Comparison of ENCODE assay signal across 26 cellular contexts in genomic region chr19:12873891-12874745, GRCh38. TPM values are rescaled to one million over a fixed set of nuclear protein-coding genes. Genes with fewer than 3 reads are reported as not detected.
A peak's percentile ranks its signal among the peaks of the same experiment; 100 is the strongest.
DNase-seq lines count a peak whose midpoint lies in the region; ATAC-seq, FAIRE-seq and TF ChIP-seq lines count a peak whose summit lies in the region.
"Had no signal": no experiment of that assay in that cellular context is flagged by ENCODE, and none has a peak within 500 bp of the region (broad histone marks: within the 10 kb centered on the region; RNA-seq: fewer than 3 reads in every experiment).

No MANE protein-coding gene starts in this region.

- CTCF ChIA-PET in K562 (lab: Yijun Ruan, JAX; ENCODE audit: low intra/inter-chr PET ratio), result no interaction called here

- no peaks in the 10 kb centered on the region for H3K27me3 Mint-ChIP-seq in stimulated activated naive CD8-positive, alpha-beta T cell treated with anti-CD3 and anti-CD28 coated beads, Interleukin-15, amount 100 ng/mL, for 72 hours
- H3K27me3 Mint-ChIP-seq in natural killer cell (ENCODE audit: low read depth in 2 of 2), result no peaks in the 10 kb centered on the region
- H3K27me3 Mint-ChIP-seq: activated CD4-positive, alpha-beta T cell treated with anti-CD3 and anti-CD28 coated beads, Interleukin-2, amount 10 ng/mL, durations not matched to agents 24 days and 14 days; activated naive CD4-positive, alpha-beta T cell treated with anti-CD3 and anti-CD28 coated beads, Interleukin-2, amount 50 U/mL, for 24 hours had no signal

- peak overlapping the region in 1 of 2 donors; percentile 59 for H3K27ac Mint-ChIP-seq in stimulated activated naive CD8-positive, alpha-beta T cell treated with anti-CD3 and anti-CD28 coated beads, Interleukin-15, amount 100 ng/mL, for 72 hours
- no peak overlapping the region for H3K27ac Mint-ChIP-seq in natural killer cell
- H3K27ac Mint-ChIP-seq: activated CD4-positive, alpha-beta T cell treated with anti-CD3 and anti-CD28 coated beads, Interleukin-2, amount 10 ng/mL, durations not matched to agents 24 days and 14 days; activated naive CD4-positive, alpha-beta T cell treated with anti-CD3 and anti-CD28 coated beads, Interleukin-2, amount 50 U/mL, for 24 hours had no signal

- in situ Hi-C loops in K562 (cut with MboI), result no loop called here

- H3K79me2 ChIP-seq in K562 (ENCODE audit: control insufficient read depth, insufficient read depth, low read length), result no peaks in the 10 kb centered on the region
- H3K79me2 ChIP-seq: hepatocyte had no signal

- H3K36me3 ChIP-seq in K562 (ENCODE audit: control insufficient read depth, insufficient read depth, low read length), result peaks cover 28% of the 10 kb centered on the region; the same call in 2 of the 3 replicates

- H3K27me3 ChIP-seq in K562 (ENCODE audit: control insufficient read depth in 2 of 2, insufficient read depth in 2 of 2, low read length in 2 of 2), result no peaks in the 10 kb centered on the region
- H3K27me3 ChIP-seq: hepatocyte had no signal

- peaks cover 2% of the 10 kb centered on the region; the same call in 1 of the 2 replicates for H3K9me3 ChIP-seq in K562 (replicated peaks; ENCODE audit: control insufficient read depth, insufficient read depth, low read depth, low read length)

- H3K4me2 ChIP-seq in K562 (ENCODE audit: insufficient read depth, low read length), result no peak overlapping the region

- BruUV-seq in K562 (replicated peaks; lab: Mats Ljungman, UMichigan), result no TSS peak

- no peaks in the 10 kb centered on the region for H3K36me3 Mint-ChIP-seq in natural killer cell

- no peaks in the 10 kb centered on the region for H4K20me1 ChIP-seq in K562 (replicated peaks; ENCODE audit: control insufficient read depth, insufficient read depth, low read length)

- H2AFZ ChIP-seq in K562 (ENCODE audit: low read depth, low read length), result no peak overlapping the region
- H2AFZ ChIP-seq: hepatocyte had no signal

- H3K9me1 ChIP-seq in K562 (ENCODE audit: control insufficient read depth, insufficient read depth, low read length), result no peaks in the 10 kb centered on the region

- TF ChIP-seq CTCF in K562 (IDR thresholded peaks at IDR 0.05 in 2 of 3, conservative IDR thresholded peaks at IDR 0.05 in 1 of 3; ENCODE audit: insufficient read depth in 2 of 3, low read depth in 1 of 3, low read length in 3 of 3) (no peak), natural killer cell (IDR thresholded peaks at IDR 0.05) (no peak)

- no peak for FAIRE-seq in K562 (lab: Jason Lieb, UNC)
- FAIRE-seq: frontal cortex, H54 had no signal

- H3K9me3 Mint-ChIP-seq in stimulated activated naive CD8-positive, alpha-beta T cell treated with anti-CD3 and anti-CD28 coated beads, Interleukin-15, amount 100 ng/mL, for 72 hours, result peaks cover 0 to 3% of the 10 kb centered on the region in 2 donors
- H3K9me3 Mint-ChIP-seq in natural killer cell, result no peaks in the 10 kb centered on the region

- peaks cover 9% of the 10 kb centered on the region for H3K4me1 Mint-ChIP-seq in stimulated activated naive CD8-positive, alpha-beta T cell treated with anti-CD3 and anti-CD28 coated beads, Interleukin-15, amount 100 ng/mL, for 72 hours
- peaks cover 0 to 7% of the 10 kb centered on the region in 2 donors for H3K4me1 Mint-ChIP-seq in natural killer cell
- H3K4me1 Mint-ChIP-seq: activated naive CD4-positive, alpha-beta T cell treated with anti-CD3 and anti-CD28 coated beads, Interleukin-2, amount 50 U/mL, for 24 hours had no signal

- TF ChIP-seq EP300 in K562 (IDR thresholded peaks at IDR 0.05; ENCODE audit: low read length), result no peak

- no peak for DNase-seq in stimulated activated naive CD8-positive, alpha-beta T cell treated with anti-CD3 and anti-CD28 coated beads, Interleukin-15, amount 100 ng/mL, for 72 hours
- DNase-seq in stimulated activated naive CD8-positive, alpha-beta T cell treated with anti-CD3 and anti-CD28 coated beads, Interleukin-15, Interleukin-2, amounts not matched to agents 100 U/mL and 50 U/mL, for 24 hours, result no peak
- DNase-seq in K562 (ENCODE audit: extremely low read depth in 1 of 4, low spot score in 3 of 4), result no peak
- DNase-seq in natural killer cell, result no peak
- no peak for DNase-seq in SW 1271 (lab: John Stamatoyannopoulos, UW)
- DNase-seq in activated naive CD4-positive, alpha-beta T cell treated with Interleukin-2 at 50 U/mL for 16 hours, result no peak
- no peak for DNase-seq in NCI-H2171 (lab: John Stamatoyannopoulos, UW)
- no peak for DNase-seq in DMS153 treated with DMSO at 0.1 percent for 48 hours (lab: John Stamatoyannopoulos, UW; ENCODE audit: unreplicated experiment)
- DNase-seq: ACHN; activated CD4-positive, alpha-beta T cell treated with anti-CD3 and anti-CD28 coated beads, Interleukin-2, amount 10 ng/mL, durations not matched to agents 24 days and 14 days; C1 segment of cervical spinal cord; effector CD8-positive, alpha-beta T cell; GDM1; NCI-H1694 treated with DMSO at 0.1 percent for 48 hours; NCI-H748 treated with DMSO at 0.1 percent for 48 hours; occipital lobe; retina; T-helper 1 cell had no signal

- WGBS in K562 (ENCODE audit: insufficient coverage, low coverage, missing lambda C conversion rate), result 97% methylated on average over 50 of the region's 86 CpGs

- no peak for TF ChIP-seq POLR2A in K562 (conservative IDR thresholded peaks at IDR 0.05)

- ATAC-seq in stimulated activated naive CD8-positive, alpha-beta T cell treated with anti-CD3 and anti-CD28 coated beads, Interleukin-15, amount 100 ng/mL, for 72 hours, result peak; percentile 34
- no peak for ATAC-seq in stimulated activated naive CD8-positive, alpha-beta T cell treated with anti-CD3 and anti-CD28 coated beads, Interleukin-15, Interleukin-2, amounts not matched to agents 100 U/mL and 50 U/mL, for 24 hours
- ATAC-seq in K562 (no peak), natural killer cell (no peak)

- TF ChIP-seq RAD21 in K562 (CRISPR knock-in tag; conservative IDR thresholded peaks at IDR 0.05 in 1 of 2, IDR thresholded peaks at IDR 0.05 in 1 of 2), result no peak

- H3K4me1 ChIP-seq in K562 (replicated peaks in 1 of 2; ENCODE audit: control insufficient read depth in 2 of 2, insufficient read depth in 2 of 2, low read length in 2 of 2), result peaks cover 0 to 27% of the 10 kb centered on the region in 2 experiments; a peak in 2 of 5 replicates

- H3K4me3 Mint-ChIP-seq in stimulated activated naive CD8-positive, alpha-beta T cell treated with anti-CD3 and anti-CD28 coated beads, Interleukin-15, amount 100 ng/mL, for 72 hours, result no peak overlapping the region
- peak overlapping the region; percentile 73 for H3K4me3 Mint-ChIP-seq in natural killer cell

- POLR2A ChIA-PET in K562 (lab: Yijun Ruan, JAX), result interaction anchor here (0.6 to 3.3 kb wide), 4 partner anchors 7 to 33 kb away, joined by 3 to 37 read pairs (median 15); partner anchors contain the start of genes DNASE2 and KLF1

- H3K27ac ChIP-seq in K562 (ENCODE audit: extremely low read depth, low read depth, low read length), result no peak overlapping the region
- H3K27ac ChIP-seq: hepatocyte had no signal

- no peak overlapping the region for H3K9ac ChIP-seq in K562 (ENCODE audit: insufficient read depth in 1 of 2, low read depth in 2 of 2, low read length in 2 of 2)

- intact Hi-C loops in K562 (cut with micrococcal nuclease) (no loop called here), natural killer cell (cut with micrococcal nuclease) (no loop called here)

- no peak overlapping the region for H3K4me3 ChIP-seq in K562
- H3K4me3 ChIP-seq: hepatocyte had no signal

RNA-seq across cellular contexts. Expression of gene DNASE2, which starts 7.1 kb away (rescaled TPM):
- total RNA-seq in K562 (2011; cell fraction: chromatin; rRNA removed; ENCODE audit: low replicate concordance), result 27.4 and 52.2 TPM in 2 replicates
- 66.1 and 75.4 TPM in 2 replicates for total RNA-seq in K562 (2011; cell fraction: nucleolus; rRNA removed)
- total RNA-seq in K562 (2011; cell fraction: nucleoplasm; rRNA removed), result 43.7 and 50.4 TPM in 2 replicates
- total RNA-seq in K562 (2014; rRNA removed) (20.1 and 22.1 TPM in 2 replicates), K562 (2014; rRNA removed; fragmentation: Illumina TruSeq; extraction: Trizol) (15.4 and 17.4 TPM in 2 replicates), K562 (2015; rRNA removed; fragmentation: Illumina TruSeq; extraction: Trizol) (17.8 and 20.2 TPM in 2 replicates), K562 (2021) (21.1 and 25.4 TPM in 2 replicates), natural killer cell (10 to 100 TPM; 28.3 to 31.7 (median 31.2) TPM)
- polyA plus RNA-seq in K562 (2011; rRNA removed) (19.0 and 38.0 TPM in 2 replicates), K562 (2014; fragmentation: Illumina TruSeq; extraction: Trizol) (20.3 and 31.2 TPM in 2 replicates), K562 (2014; fragmentation: Nextera tagmentation; extraction: Ambion mirVana) (1 to 10 TPM; 4.4 to 6.1 TPM), K562 (2014; rRNA removed) (27.0 and 29.8 TPM in 2 replicates)
- 38.9 and 53.7 TPM in 2 replicates for polyA plus RNA-seq in K562 (2011; cell fraction: cytosol; rRNA removed)
- polyA plus RNA-seq in K562 (2011; cell fraction: nucleus; rRNA removed), result 5.7 and 9.8 TPM in 2 replicates
- polyA plus RNA-seq in K562 (2012), result 23.6 and 112 TPM in 2 replicates
- polyA minus RNA-seq in K562 (2011; rRNA and poly(A)+ RNA removed), result 12.8 and 19.9 TPM in 2 replicates
- 13.2 and 19.3 TPM in 2 replicates for polyA minus RNA-seq in K562 (2011; cell fraction: cytosol; rRNA and poly(A)+ RNA removed)
- polyA minus RNA-seq in K562 (2011; cell fraction: nucleus; rRNA and poly(A)+ RNA removed), result 3.6 and 8.9 TPM in 2 replicates

RNA-seq across cellular contexts. Expression of gene KLF1, which starts 12.9 kb away (rescaled TPM):
- total RNA-seq in K562 (2011; cell fraction: chromatin; rRNA removed; ENCODE audit: low replicate concordance), result 6.4 and 26.3 TPM in 2 replicates
- total RNA-seq in K562 (2011; cell fraction: nucleolus; rRNA removed), result 42.0 and 42.9 TPM in 2 replicates
- 23.0 and 24.3 TPM in 2 replicates for total RNA-seq in K562 (2011; cell fraction: nucleoplasm; rRNA removed)
- total RNA-seq in K562 (2014; rRNA removed) (163 and 229 TPM in 2 replicates), K562 (2014; rRNA removed; fragmentation: Illumina TruSeq; extraction: Trizol) (26.9 and 40.3 TPM in 2 replicates), K562 (2015; rRNA removed; fragmentation: Illumina TruSeq; extraction: Trizol) (76.4 and 81.8 TPM in 2 replicates), K562 (2021) (144 and 168 TPM in 2 replicates), natural killer cell (not detected)
- polyA plus RNA-seq in K562 (2011; rRNA removed) (47.3 and 58.8 TPM in 2 replicates), K562 (2014; fragmentation: Illumina TruSeq; extraction: Trizol) (38.0 and 76.5 TPM in 2 replicates), K562 (2014; fragmentation: Nextera tagmentation; extraction: Ambion mirVana) (1 to 10 TPM; 8.4 to 9.3 TPM), K562 (2014; rRNA removed) (111 and 113 TPM in 2 replicates)
- polyA plus RNA-seq in K562 (2011; cell fraction: cytosol; rRNA removed), result 72.0 and 223 TPM in 2 replicates
- polyA plus RNA-seq in K562 (2011; cell fraction: nucleus; rRNA removed), result 45.6 and 85.0 TPM in 2 replicates
- polyA plus RNA-seq in K562 (2012), result 70.7 and 93.0 TPM in 2 replicates
- 11.6 and 17.2 TPM in 2 replicates for polyA minus RNA-seq in K562 (2011; rRNA and poly(A)+ RNA removed)
- polyA minus RNA-seq in K562 (2011; cell fraction: cytosol; rRNA and poly(A)+ RNA removed), result 35.4 and 37.3 TPM in 2 replicates
- polyA minus RNA-seq in K562 (2011; cell fraction: nucleus; rRNA and poly(A)+ RNA removed), result 23.3 and 27.4 TPM in 2 replicates
- total RNA-seq: lung microvascular endothelial cell, Right ventricle myocardium inferior had no signal
- polyA plus RNA-seq: esophagus, hepatocyte had no signal

RNA-seq across cellular contexts. Expression of gene GCDH, which starts 16.8 kb away (rescaled TPM):
- total RNA-seq in K562 (2011; cell fraction: chromatin; rRNA removed; ENCODE audit: low replicate concordance), result 55.0 and 139 TPM in 2 replicates
- 92.4 and 115 TPM in 2 replicates for total RNA-seq in K562 (2011; cell fraction: nucleolus; rRNA removed)
- 67.1 and 68.3 TPM in 2 replicates for total RNA-seq in K562 (2011; cell fraction: nucleoplasm; rRNA removed)
- total RNA-seq in K562 (2014; rRNA removed), result 25.7 and 37.9 TPM in 2 replicates
- total RNA-seq in K562 (2014; rRNA removed; fragmentation: Illumina TruSeq; extraction: Trizol), result 11.5 and 17.7 TPM in 2 replicates
- 19.1 and 21.3 TPM in 2 replicates for total RNA-seq in K562 (2015; rRNA removed; fragmentation: Illumina TruSeq; extraction: Trizol)
- total RNA-seq in K562 (2021), result 40.1 and 47.5 TPM in 2 replicates
- polyA plus RNA-seq in K562 (2011; rRNA removed), result 16.8 and 19.8 TPM in 2 replicates
- polyA plus RNA-seq in K562 (2011; cell fraction: cytosol; rRNA removed), result 38.3 and 58.8 TPM in 2 replicates
- 44.2 and 61.1 TPM in 2 replicates for polyA plus RNA-seq in K562 (2011; cell fraction: nucleus; rRNA removed)
- polyA plus RNA-seq in K562 (2012), result 12.4 and 34.6 TPM in 2 replicates
- polyA plus RNA-seq in K562 (2014; fragmentation: Illumina TruSeq; extraction: Trizol), result 20.6 and 38.9 TPM in 2 replicates
- 1 to 10 TPM; 2.9 to 5.5 TPM for polyA plus RNA-seq in K562 (2014; fragmentation: Nextera tagmentation; extraction: Ambion mirVana)
- 44.7 and 50.8 TPM in 2 replicates for polyA plus RNA-seq in K562 (2014; rRNA removed)
- polyA minus RNA-seq in K562 (2011; rRNA and poly(A)+ RNA removed), result 12.1 and 21.1 TPM in 2 replicates
- polyA minus RNA-seq in K562 (2011; cell fraction: cytosol; rRNA and poly(A)+ RNA removed), result 17.9 and 18.6 TPM in 2 replicates
- polyA minus RNA-seq in K562 (2011; cell fraction: nucleus; rRNA and poly(A)+ RNA removed), result 26.5 and 27.9 TPM in 2 replicates
- total RNA-seq in natural killer cell, result 10 to 100 TPM; 35.9 to 41.7 (median 36.3) TPM

RNA-seq across cellular contexts. Expression of gene MAST1, which starts 35.8 kb away (rescaled TPM):
- total RNA-seq in K562 (2011; cell fraction: chromatin; rRNA removed; ENCODE audit: low replicate concordance), result 16.9 and 44.1 TPM in 2 replicates
- 24.6 and 28.7 TPM in 2 replicates for total RNA-seq in K562 (2011; cell fraction: nucleolus; rRNA removed)
- 19.8 and 23.5 TPM in 2 replicates for total RNA-seq in K562 (2011; cell fraction: nucleoplasm; rRNA removed)
- total RNA-seq in K562 (2014; rRNA removed) (3.9 and 5.7 TPM in 2 replicates), K562 (2014; rRNA removed; fragmentation: Illumina TruSeq; extraction: Trizol) (1.9 and 2.8 TPM in 2 replicates), K562 (2015; rRNA removed; fragmentation: Illumina TruSeq; extraction: Trizol) (2.9 and 3.1 TPM in 2 replicates), K562 (2021) (10.3 and 12.1 TPM in 2 replicates), natural killer cell (under 1 TPM in 2 of 3 donors, not detected in 1; 0.07 to 0.88 TPM)
- polyA plus RNA-seq in K562 (2011; rRNA removed) (8.2 and 17.4 TPM in 2 replicates), K562 (2014; fragmentation: Illumina TruSeq; extraction: Trizol) (6.4 and 8.8 TPM in 2 replicates), K562 (2014; fragmentation: Nextera tagmentation; extraction: Ambion mirVana) (under 1 TPM; 0.48 to 0.67 TPM), K562 (2014; rRNA removed) (7.6 and 10.5 TPM in 2 replicates)
- 12.7 and 13.3 TPM in 2 replicates for polyA plus RNA-seq in K562 (2011; cell fraction: cytosol; rRNA removed)
- polyA plus RNA-seq in K562 (2011; cell fraction: nucleus; rRNA removed), result 58.3 and 58.5 TPM in 2 replicates
- polyA plus RNA-seq in K562 (2012), result 6.0 and 9.1 TPM in 2 replicates
- 5.9 and 8.4 TPM in 2 replicates for polyA minus RNA-seq in K562 (2011; rRNA and poly(A)+ RNA removed)
- 9.2 and 12.7 TPM in 2 replicates for polyA minus RNA-seq in K562 (2011; cell fraction: cytosol; rRNA and poly(A)+ RNA removed)
- 6.7 and 10.0 TPM in 2 replicates for polyA minus RNA-seq in K562 (2011; cell fraction: nucleus; rRNA and poly(A)+ RNA removed)

RNA-seq across cellular contexts. Expression of gene RTBDN, which starts 39.7 kb away (rescaled TPM):
- 0.76 and 1.6 TPM in 2 replicates for total RNA-seq in K562 (2011; cell fraction: chromatin; rRNA removed; ENCODE audit: low replicate concordance)
- 2.8 and 3.8 TPM in 2 replicates for total RNA-seq in K562 (2011; cell fraction: nucleolus; rRNA removed)
- total RNA-seq in K562 (2011; cell fraction: nucleoplasm; rRNA removed), result 3.1 and 3.4 TPM in 2 replicates
- total RNA-seq in K562 (2014; rRNA removed), result 0.73 and 1.1 TPM in 2 replicates
- 0.19 and 0.22 TPM in 2 replicates for total RNA-seq in K562 (2014; rRNA removed; fragmentation: Illumina TruSeq; extraction: Trizol)
- total RNA-seq in K562 (2015; rRNA removed; fragmentation: Illumina TruSeq; extraction: Trizol), result 0.40 and 1.1 TPM in 2 replicates
- total RNA-seq in K562 (2021), result 0.69 and 2.3 TPM in 2 replicates
- polyA plus RNA-seq in K562 (2011; rRNA removed), result 0.86 and 0.87 TPM in 2 replicates
- polyA plus RNA-seq in K562 (2011; cell fraction: cytosol; rRNA removed), result 1.4 and 1.9 TPM in 2 replicates
- polyA plus RNA-seq in K562 (2011; cell fraction: nucleus; rRNA removed), result 0.63 and 1.0 TPM in 2 replicates
- polyA plus RNA-seq in K562 (2012), result 2.0 and 3.5 TPM in 2 replicates
- polyA plus RNA-seq in K562 (2014; fragmentation: Illumina TruSeq; extraction: Trizol), result 0.96 and 1.2 TPM in 2 replicates
- under 1 TPM in 1 of 2 experiments, not detected in 1; 0.20 TPM for polyA plus RNA-seq in K562 (2014; fragmentation: Nextera tagmentation; extraction: Ambion mirVana)
- 0.58 and 1.9 TPM in 2 replicates for polyA plus RNA-seq in K562 (2014; rRNA removed)
- polyA minus RNA-seq in K562 (2011; rRNA and poly(A)+ RNA removed), result not detected in 2 replicates
- polyA minus RNA-seq in K562 (2011; cell fraction: cytosol; rRNA and poly(A)+ RNA removed), result 1.7 TPM in 1 of 2 replicates, not detected in the other
- 0.56 TPM in 1 of 2 replicates, not detected in the other for polyA minus RNA-seq in K562 (2011; cell fraction: nucleus; rRNA and poly(A)+ RNA removed)
- not detected for total RNA-seq in natural killer cell
- total RNA-seq: activated CD4-positive, alpha-beta T cell treated with anti-CD3 and anti-CD28 coated beads, Interleukin-2, amount 10 ng/mL, durations not matched to agents 24 days and 14 days; hepatocyte; lung microvascular endothelial cell; Right ventricle myocardium inferior; urinary bladder had no signal
- polyA plus RNA-seq: esophagus, hepatocyte had no signal

Comparison
In these comparisons a context has a peak if more than half of its experiments do, and no peak if none do; other contexts are left out.
1. RNA of gene KLF1, which starts 12.9 kb away (total RNA-seq): 6.4 to 229 TPM in K562; not detected in natural killer cell; every median in the first group is over 4 times any median in the second.